In the genomic region with DNA sequence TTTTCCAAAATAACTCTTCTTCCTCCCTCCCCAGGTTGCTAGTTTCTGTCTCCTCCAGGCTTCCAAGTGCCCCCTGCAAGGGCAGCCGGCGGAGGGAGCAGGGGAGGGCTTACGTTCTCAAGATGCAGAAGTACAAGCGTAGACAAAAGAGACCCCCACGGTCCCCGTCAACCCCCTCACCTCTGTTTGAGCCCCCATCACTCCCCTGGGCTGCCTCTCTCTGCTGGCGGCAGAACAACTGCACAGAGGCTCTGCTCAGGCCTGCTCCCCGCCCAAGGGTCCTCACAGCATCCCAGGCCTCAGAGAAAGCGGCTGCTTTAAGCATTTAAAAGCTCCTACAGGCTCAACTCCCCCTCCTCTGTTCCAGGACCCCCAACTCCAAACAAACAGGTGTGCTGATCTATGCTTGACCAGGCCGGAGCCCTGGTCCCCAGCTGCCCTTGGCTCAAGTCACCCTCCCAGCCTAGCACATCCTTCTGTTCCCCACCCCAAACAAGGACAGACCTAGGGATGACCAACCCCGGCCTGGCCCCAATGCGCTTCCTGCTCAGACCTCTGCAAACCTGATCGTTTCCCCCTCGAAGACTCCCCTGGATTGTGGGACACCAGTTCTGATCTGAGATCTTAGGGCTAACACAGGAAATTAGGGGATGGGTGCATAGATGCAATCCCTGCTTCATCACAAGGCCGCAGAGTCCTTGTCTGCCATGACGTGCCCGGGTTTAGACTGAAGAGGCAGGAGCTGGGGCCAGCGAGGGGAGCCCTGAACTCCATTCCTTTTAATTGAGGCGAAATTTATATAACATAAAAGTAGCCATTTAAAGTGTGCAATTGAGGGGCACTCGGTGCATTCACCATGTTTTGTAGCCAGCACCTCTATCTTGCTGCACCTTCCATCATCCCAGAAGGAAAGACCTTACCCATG, we compare ENCODE assay signal across 14 cellular contexts. TPM values are rescaled to one million over a fixed set of nuclear protein-coding genes. Genes with fewer than 3 reads are reported as not detected.
A peak's percentile ranks its signal among the peaks of the same experiment; 100 is the strongest.
DNase-seq lines count a peak whose midpoint lies in the region; ATAC-seq and TF ChIP-seq lines count a peak whose summit lies in the region.
"Had no signal": no experiment of that assay in that cellular context is flagged by ENCODE, and none has a peak within 500 bp of the region (broad histone marks: within the 10 kb centered on the region; RNA-seq: fewer than 3 reads in every experiment).

No MANE protein-coding gene starts in this region.

- H3K27ac Mint-ChIP-seq in immature natural killer cell: no peak overlapping the region
- H3K27ac Mint-ChIP-seq: stimulated activated effector memory CD8-positive, alpha-beta T cell treated with anti-CD3 and anti-CD28 coated beads, Interleukin-12 subunit alpha, Interleukin-12 subunit beta, amount 100 ng/mL, for 72 hours had no signal

- H3K4me3 ChIP-seq in ovary (no peak overlapping the region), A673 (ENCODE audit: low read depth, low read length, poor library complexity, severe bottlenecking) (no peak overlapping the region)
- H3K4me3 ChIP-seq: K562, skin epidermis had no signal

- peaks cover 0 to 2% (median 0%) of the 10 kb centered on the region in 6 donors for H3K9me3 Mint-ChIP-seq in immature natural killer cell
- H3K9me3 Mint-ChIP-seq: stimulated activated effector memory CD8-positive, alpha-beta T cell treated with anti-CD3 and anti-CD28 coated beads, Interleukin-12 subunit alpha, Interleukin-12 subunit beta, amount 100 ng/mL, for 72 hours had no signal

- no peak for ATAC-seq in Right ventricle myocardium superior (ENCODE audit: poor library complexity)
- no peak for ATAC-seq in GM18870 (IDR thresholded peaks at IDR 0.05; ENCODE audit: unreplicated experiment)
- ATAC-seq: K562; stimulated activated effector memory CD8-positive, alpha-beta T cell treated with anti-CD3 and anti-CD28 coated beads, Interleukin-12 subunit alpha, Interleukin-12 subunit beta, amount 100 ng/mL, for 72 hours had no signal

- POLR2A ChIA-PET in A673 (lab: Charles Lee; ENCODE audit: low non-redundant PET): no interaction called here

- no peaks in the 10 kb centered on the region for H3K9me3 ChIP-seq in ovary
- no peaks in the 10 kb centered on the region for H3K9me3 ChIP-seq in A673 (ENCODE audit: low read depth, low read length, poor library complexity, severe bottlenecking)

- H3K4me1 ChIP-seq in ovary (ENCODE audit: insufficient read depth) (no peaks in the 10 kb centered on the region), A673 (ENCODE audit: insufficient read depth, low read length, poor library complexity, severe bottlenecking) (no peaks in the 10 kb centered on the region)

- intact Hi-C loops in cardiac septum (cut with DNase I) (no loop called here), Right ventricle myocardium superior (cut with DNase I) (no loop called here), head of caudate nucleus (cut with DNase I) (no loop called here), ovary (cut with DNase I) (no loop called here), A673 (cut with micrococcal nuclease; ENCODE audit: unreplicated experiment) (no loop called here)

- H3K27ac ChIP-seq in ovary (no peak overlapping the region), A673 (ENCODE audit: low read depth, low read length, poor library complexity, severe bottlenecking) (no peak overlapping the region)
- H3K27ac ChIP-seq: HL-60, skin epidermis had no signal

- no peaks in the 10 kb centered on the region for H3K36me3 ChIP-seq in ovary
- H3K36me3 ChIP-seq in A673 (ENCODE audit: insufficient read depth, low read length, poor library complexity, severe bottlenecking): no peaks in the 10 kb centered on the region

- H3K27me3 Mint-ChIP-seq in immature natural killer cell (ENCODE audit: low read depth in 3 of 3): peaks cover 0 to 8% (median 6%) of the 10 kb centered on the region in 3 donors

- H3K36me3 Mint-ChIP-seq in immature natural killer cell: no peaks in the 10 kb centered on the region
- H3K36me3 Mint-ChIP-seq: stimulated activated effector memory CD8-positive, alpha-beta T cell treated with anti-CD3 and anti-CD28 coated beads, Interleukin-12 subunit alpha, Interleukin-12 subunit beta, amount 100 ng/mL, for 72 hours had no signal

- BruUV-seq in A673 (replicated peaks; lab: Mats Ljungman, UMichigan): no TSS peak

- no peaks in the 10 kb centered on the region for H3K4me1 Mint-ChIP-seq in immature natural killer cell
- H3K4me1 Mint-ChIP-seq: stimulated activated effector memory CD8-positive, alpha-beta T cell treated with anti-CD3 and anti-CD28 coated beads, Interleukin-12 subunit alpha, Interleukin-12 subunit beta, amount 100 ng/mL, for 72 hours had no signal

- H3K27me3 ChIP-seq in ovary: no peaks in the 10 kb centered on the region
- peaks cover 92% of the 10 kb centered on the region for H3K27me3 ChIP-seq in A673 (replicated peaks; ENCODE audit: insufficient read depth, low read depth, low read length, poor library complexity)

- no peak for TF ChIP-seq CTCF in ovary (IDR thresholded peaks at IDR 0.05)
- TF ChIP-seq CTCF in A673 (conservative IDR thresholded peaks at IDR 0.05; ENCODE audit: low read depth, low read length): no peak

- CTCF ChIA-PET in A673 (lab: Charles Lee): no interaction called here

- TF ChIP-seq EP300 in ovary (IDR thresholded peaks at IDR 0.05): no peak

- no peak for TF ChIP-seq POLR2A in ovary (IDR thresholded peaks at IDR 0.05)

- no peak overlapping the region for H3K4me3 Mint-ChIP-seq in immature natural killer cell
- H3K4me3 Mint-ChIP-seq: stimulated activated effector memory CD8-positive, alpha-beta T cell treated with anti-CD3 and anti-CD28 coated beads, Interleukin-12 subunit alpha, Interleukin-12 subunit beta, amount 100 ng/mL, for 72 hours had no signal

- WGBS in ovary, 3 donors: 81 to 88% (median 84%) methylated on average over 20 of the region's 20 CpGs

- DNase-seq in cardiac septum (ENCODE audit: low spot score): peak; percentile 38
- no peak for DNase-seq in Right ventricle myocardium superior
- DNase-seq in head of caudate nucleus: peak in 25 of 42 donors; percentile 1 to 36 (median 7)
- peak in 3 of 5 donors; percentile 5 to 17 (median 6) for DNase-seq in ovary
- DNase-seq in effector CD8-positive, alpha-beta T cell (lab: John Stamatoyannopoulos, UW): no peak
- no peak for DNase-seq in immature natural killer cell
- DNase-seq in A673 (ENCODE audit: low spot score): no peak
- DNase-seq: NCI-H2107, NCI-H748 treated with DMSO at 0.1 percent for 48 hours had no signal

RNA-seq across cellular contexts. Expression of gene RBFOX3, which starts 17.2 kb away (rescaled TPM):
- total RNA-seq in cardiac septum: not detected
- not detected for total RNA-seq in Right ventricle myocardium superior
- 1 to 10 TPM in 1 of 7 donors, under 1 TPM in 4, not detected in 2; 0.13 to 3.4 (median 0.20) TPM for total RNA-seq in ovary
- under 1 TPM; 0.07 to 0.97 TPM for polyA plus RNA-seq in ovary
- 1 to 10 TPM in 1 of 3 donors, under 1 TPM in 1, not detected in 1; 0.71 to 1.0 TPM for polyA plus RNA-seq in immature natural killer cell
- not detected in 2 replicates for total RNA-seq in A673 (2021)
- total RNA-seq: K562 had no signal
- polyA plus RNA-seq: K562 had no signal

Comparison
In these comparisons a context has a peak if more than half of its experiments do, and no peak if none do; other contexts are left out.
1. DNase-seq: peak in cardiac septum (single experiment), head of caudate nucleus (25 of 42) and ovary (3 of 5); none in Right ventricle myocardium superior (single experiment), effector CD8-positive, alpha-beta T cell (single experiment), immature natural killer cell (0 of 3) and A673 (single experiment).